Comparison of ENCODE assay signal across 28 cellular contexts in the genomic region with DNA sequence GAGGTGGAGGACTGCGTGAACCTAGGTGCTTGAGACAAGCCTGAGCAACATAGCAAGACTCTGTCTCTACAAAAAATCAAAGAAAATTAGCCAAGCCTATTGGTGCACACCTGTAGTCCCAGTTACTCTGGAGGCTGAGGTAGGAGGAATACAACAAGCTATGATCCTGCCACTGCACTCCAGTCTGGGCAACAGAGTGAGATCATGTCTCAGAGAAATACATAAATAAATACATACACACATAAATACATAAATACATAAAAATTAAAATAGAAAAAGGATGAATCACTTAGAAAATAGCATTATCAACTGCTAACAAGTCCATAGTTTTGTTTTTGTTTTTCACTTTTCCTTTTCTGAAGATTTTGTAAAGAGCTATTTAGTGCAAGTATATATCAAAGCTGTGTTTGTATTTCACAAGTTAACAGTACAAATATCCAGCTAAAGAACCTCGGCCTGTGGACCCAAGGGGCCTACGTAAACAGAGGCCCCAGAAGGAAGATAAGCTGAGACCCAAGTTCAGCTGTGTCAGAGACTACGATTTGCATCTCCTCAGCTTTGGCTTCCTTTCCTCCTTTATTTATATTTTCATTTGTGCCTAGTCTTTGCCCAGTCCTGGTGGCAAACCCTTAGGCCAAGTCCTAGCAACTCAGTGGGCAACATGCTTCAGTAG.
"Had no signal": no experiment of that assay in that cellular context is flagged by ENCODE, and none has a peak within 500 bp of the region (broad histone marks: within the 10 kb centered on the region; RNA-seq: fewer than 3 reads in every experiment).

No MANE protein-coding gene starts in this region.

- H3K27ac Mint-ChIP-seq: dendritic cell treated with granulocyte-macrophage colony-stimulating factor and Interleukin-4, amounts not matched to agents 40 ng/mL and 50 ng/mL, for 4 days; effector memory CD8-positive, alpha-beta T cell; endodermal cell; immature natural killer cell had no signal

- ATAC-seq: effector memory CD8-positive, alpha-beta T cell; esophagus mucosa; gastrocnemius medialis; heart right ventricle; left colon; left lung; left ventricle myocardium superior; lower lobe of right lung had no signal

- H3K4me1 Mint-ChIP-seq: immature natural killer cell had no signal

- H3K9me3 Mint-ChIP-seq: dendritic cell treated with granulocyte-macrophage colony-stimulating factor and Interleukin-4, amounts not matched to agents 40 ng/mL and 50 ng/mL, for 4 days; endodermal cell had no signal

- H3K36me3 Mint-ChIP-seq: immature natural killer cell had no signal

- H3K9me3 ChIP-seq: colonic mucosa, esophagus squamous epithelium, gastrocnemius medialis, heart right ventricle, left lung, lower lobe of right lung had no signal

- H3K27me3 Mint-ChIP-seq: dendritic cell treated with granulocyte-macrophage colony-stimulating factor and Interleukin-4, amounts not matched to agents 40 ng/mL and 50 ng/mL, for 4 days; effector memory CD8-positive, alpha-beta T cell had no signal

- H3K27ac ChIP-seq: colonic mucosa, epithelial cell of prostate, esophagus squamous epithelium, gastrocnemius medialis, heart right ventricle, left lung, lower lobe of right lung had no signal

- H3K27me3 ChIP-seq: colonic mucosa, esophagus squamous epithelium, gastrocnemius medialis, heart right ventricle, left lung had no signal

- H3K36me3 ChIP-seq: colonic mucosa, esophagus squamous epithelium, gastrocnemius medialis, heart right ventricle, left lung, lower lobe of right lung had no signal

- H3K4me1 ChIP-seq: colonic mucosa, esophagus squamous epithelium, gastrocnemius medialis, heart right ventricle, left lung, lower lobe of right lung had no signal

- H3K4me3 Mint-ChIP-seq: dendritic cell treated with granulocyte-macrophage colony-stimulating factor and Interleukin-4, amounts not matched to agents 40 ng/mL and 50 ng/mL, for 4 days; effector memory CD8-positive, alpha-beta T cell; endodermal cell; immature natural killer cell had no signal

- DNase-seq: cerebellar nuclear complex; colonic mucosa; cortex of kidney; effector CD8-positive, alpha-beta T cell; effector memory CD8-positive, alpha-beta T cell; endodermal cell; erythroblast; esophagus squamous epithelium; foreskin fibroblast; foreskin melanocyte; gastrocnemius medialis; glutamatergic neuron; head of caudate nucleus; heart right ventricle; hypothalamus; immature natural killer cell; islet precursor cell; kidney; kidney glomerular epithelial cell; left colon; left lung; left ventricle myocardium superior; lower lobe of right lung; mesendoderm; midbrain had no signal

- H3K4me3 ChIP-seq: colonic mucosa, esophagus squamous epithelium, gastrocnemius medialis, heart right ventricle, left lung, lower lobe of right lung had no signal
